Comparison of ENCODE assay signal across 1 cellular context in the genomic region with DNA sequence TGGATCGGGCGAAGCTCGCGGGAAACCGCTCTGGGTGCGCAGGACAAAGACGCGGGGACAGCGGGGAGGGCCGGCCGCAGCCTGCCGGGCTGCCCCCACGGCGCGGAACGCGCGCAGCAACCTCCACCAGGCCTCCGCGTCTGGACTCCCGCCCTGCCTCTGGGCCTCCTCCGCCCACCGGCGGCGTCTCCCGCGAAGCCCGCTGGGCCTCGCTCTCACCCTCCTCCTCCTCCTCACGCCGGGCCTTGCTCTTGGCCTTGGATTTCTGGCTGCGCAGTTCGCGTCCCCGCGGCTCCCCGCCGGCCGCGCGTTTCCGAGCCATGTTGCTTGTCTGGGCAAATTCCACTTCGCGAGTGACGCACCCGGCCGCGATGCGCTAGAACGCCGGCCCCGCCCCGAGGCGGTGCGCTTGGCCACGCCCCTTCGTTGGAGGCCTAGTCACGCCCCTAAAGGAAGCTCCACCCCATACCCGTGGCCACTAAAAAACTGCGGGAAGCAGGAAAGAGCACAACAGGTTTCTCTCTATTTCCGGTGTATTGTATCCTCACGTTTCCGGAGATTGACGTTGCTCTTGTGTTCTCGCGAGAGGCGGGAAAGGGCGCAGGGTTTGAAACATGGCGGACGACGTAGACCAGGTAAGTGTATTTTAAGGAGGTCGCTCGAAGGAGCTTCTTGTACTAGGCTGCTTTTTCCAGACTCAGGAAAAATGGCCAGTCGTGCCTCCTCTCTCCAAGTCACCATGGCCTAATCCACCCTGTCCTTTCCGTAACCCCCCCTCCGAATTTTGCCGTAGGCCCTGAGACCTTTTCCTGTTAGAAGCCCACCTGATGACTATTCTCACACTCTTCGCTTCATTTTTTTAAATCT.
TF ChIP-seq lines count a peak whose summit lies in the region.

A gene (plus strand): TSS at position 571 of the 867 bp plus-strand sequence. CDS start 44 bp downstream, at position 615.
A gene (minus strand): TSS at position 355 of the 867 bp plus-strand sequence. CDS start 33 bp downstream, at position 322.

TF ChIP-seq in HepG2, 621 proteins besides CTCF, POLR2A, EP300 and RAD21 (continued from another document and continues in another):
- TF ChIP-seq, protein P1, sequence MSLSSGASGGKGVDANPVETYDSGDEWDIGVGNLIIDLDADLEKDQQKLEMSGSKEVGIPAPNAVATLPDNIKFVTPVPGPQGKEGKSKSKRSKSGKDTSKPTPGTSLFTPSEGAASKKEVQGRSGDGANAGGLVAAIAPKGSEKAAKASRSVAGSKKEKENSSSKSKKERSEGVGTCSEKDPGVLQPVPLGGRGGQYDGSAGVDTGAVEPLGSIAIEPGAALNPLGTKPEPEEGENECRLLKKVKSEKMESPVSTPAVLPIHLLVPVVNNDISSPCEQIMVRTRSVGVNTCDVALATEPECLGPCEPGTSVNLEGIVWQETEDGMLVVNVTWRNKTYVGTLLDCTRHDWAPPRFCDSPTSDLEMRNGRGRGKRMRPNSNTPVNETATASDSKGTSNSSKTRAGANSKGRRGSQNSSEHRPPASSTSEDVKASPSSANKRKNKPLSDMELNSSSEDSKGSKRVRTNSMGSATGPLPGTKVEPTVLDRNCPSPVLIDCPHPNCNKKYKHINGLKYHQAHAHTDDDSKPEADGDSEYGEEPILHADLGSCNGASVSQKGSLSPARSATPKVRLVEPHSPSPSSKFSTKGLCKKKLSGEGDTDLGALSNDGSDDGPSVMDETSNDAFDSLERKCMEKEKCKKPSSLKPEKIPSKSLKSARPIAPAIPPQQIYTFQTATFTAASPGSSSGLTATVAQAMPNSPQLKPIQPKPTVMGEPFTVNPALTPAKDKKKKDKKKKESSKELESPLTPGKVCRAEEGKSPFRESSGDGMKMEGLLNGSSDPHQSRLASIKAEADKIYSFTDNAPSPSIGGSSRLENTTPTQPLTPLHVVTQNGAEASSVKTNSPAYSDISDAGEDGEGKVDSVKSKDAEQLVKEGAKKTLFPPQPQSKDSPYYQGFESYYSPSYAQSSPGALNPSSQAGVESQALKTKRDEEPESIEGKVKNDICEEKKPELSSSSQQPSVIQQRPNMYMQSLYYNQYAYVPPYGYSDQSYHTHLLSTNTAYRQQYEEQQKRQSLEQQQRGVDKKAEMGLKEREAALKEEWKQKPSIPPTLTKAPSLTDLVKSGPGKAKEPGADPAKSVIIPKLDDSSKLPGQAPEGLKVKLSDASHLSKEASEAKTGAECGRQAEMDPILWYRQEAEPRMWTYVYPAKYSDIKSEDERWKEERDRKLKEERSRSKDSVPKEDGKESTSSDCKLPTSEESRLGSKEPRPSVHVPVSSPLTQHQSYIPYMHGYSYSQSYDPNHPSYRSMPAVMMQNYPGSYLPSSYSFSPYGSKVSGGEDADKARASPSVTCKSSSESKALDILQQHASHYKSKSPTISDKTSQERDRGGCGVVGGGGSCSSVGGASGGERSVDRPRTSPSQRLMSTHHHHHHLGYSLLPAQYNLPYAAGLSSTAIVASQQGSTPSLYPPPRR (CRISPR knock-in tag; IDR thresholded peaks at IDR 0.05; ENCODE audit: borderline replicate concordance): 0 out of 2 replicates have a peak, but pooled peaks have one; percentile 18
- TF ChIP-seq BRD4 (CRISPR knock-in tag; IDR thresholded peaks at IDR 0.05): no peak
- TF ChIP-seq, protein P2, sequence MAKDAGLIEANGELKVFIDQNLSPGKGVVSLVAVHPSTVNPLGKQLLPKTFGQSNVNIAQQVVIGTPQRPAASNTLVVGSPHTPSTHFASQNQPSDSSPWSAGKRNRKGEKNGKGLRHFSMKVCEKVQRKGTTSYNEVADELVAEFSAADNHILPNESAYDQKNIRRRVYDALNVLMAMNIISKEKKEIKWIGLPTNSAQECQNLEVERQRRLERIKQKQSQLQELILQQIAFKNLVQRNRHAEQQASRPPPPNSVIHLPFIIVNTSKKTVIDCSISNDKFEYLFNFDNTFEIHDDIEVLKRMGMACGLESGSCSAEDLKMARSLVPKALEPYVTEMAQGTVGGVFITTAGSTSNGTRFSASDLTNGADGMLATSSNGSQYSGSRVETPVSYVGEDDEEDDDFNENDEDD (CRISPR knock-in tag; IDR thresholded peaks at IDR 0.05; ENCODE audit: borderline replicate concordance): peak; percentile 92
- no peak; the same call in 1 of the 2 replicates for TF ChIP-seq ZNF160 (CRISPR knock-in tag; IDR thresholded peaks at IDR 0.05)
- peak; percentile 28 for TF ChIP-seq ZNF781 (CRISPR knock-in tag; IDR thresholded peaks at IDR 0.05; ENCODE audit: borderline replicate concordance, not compliant biosample characterization)
- TF ChIP-seq HNF4G (IDR thresholded peaks at IDR 0.05; ENCODE audit: borderline replicate concordance, low read depth, low read length): peak; percentile 49; the same call in 1 of the 2 replicates
- no peak; the same call in 1 of the 2 replicates for TF ChIP-seq HNF4G (CRISPR knock-in tag; IDR thresholded peaks at IDR 0.05; ENCODE audit: borderline replicate concordance, low read depth)
- TF ChIP-seq, protein P3, sequence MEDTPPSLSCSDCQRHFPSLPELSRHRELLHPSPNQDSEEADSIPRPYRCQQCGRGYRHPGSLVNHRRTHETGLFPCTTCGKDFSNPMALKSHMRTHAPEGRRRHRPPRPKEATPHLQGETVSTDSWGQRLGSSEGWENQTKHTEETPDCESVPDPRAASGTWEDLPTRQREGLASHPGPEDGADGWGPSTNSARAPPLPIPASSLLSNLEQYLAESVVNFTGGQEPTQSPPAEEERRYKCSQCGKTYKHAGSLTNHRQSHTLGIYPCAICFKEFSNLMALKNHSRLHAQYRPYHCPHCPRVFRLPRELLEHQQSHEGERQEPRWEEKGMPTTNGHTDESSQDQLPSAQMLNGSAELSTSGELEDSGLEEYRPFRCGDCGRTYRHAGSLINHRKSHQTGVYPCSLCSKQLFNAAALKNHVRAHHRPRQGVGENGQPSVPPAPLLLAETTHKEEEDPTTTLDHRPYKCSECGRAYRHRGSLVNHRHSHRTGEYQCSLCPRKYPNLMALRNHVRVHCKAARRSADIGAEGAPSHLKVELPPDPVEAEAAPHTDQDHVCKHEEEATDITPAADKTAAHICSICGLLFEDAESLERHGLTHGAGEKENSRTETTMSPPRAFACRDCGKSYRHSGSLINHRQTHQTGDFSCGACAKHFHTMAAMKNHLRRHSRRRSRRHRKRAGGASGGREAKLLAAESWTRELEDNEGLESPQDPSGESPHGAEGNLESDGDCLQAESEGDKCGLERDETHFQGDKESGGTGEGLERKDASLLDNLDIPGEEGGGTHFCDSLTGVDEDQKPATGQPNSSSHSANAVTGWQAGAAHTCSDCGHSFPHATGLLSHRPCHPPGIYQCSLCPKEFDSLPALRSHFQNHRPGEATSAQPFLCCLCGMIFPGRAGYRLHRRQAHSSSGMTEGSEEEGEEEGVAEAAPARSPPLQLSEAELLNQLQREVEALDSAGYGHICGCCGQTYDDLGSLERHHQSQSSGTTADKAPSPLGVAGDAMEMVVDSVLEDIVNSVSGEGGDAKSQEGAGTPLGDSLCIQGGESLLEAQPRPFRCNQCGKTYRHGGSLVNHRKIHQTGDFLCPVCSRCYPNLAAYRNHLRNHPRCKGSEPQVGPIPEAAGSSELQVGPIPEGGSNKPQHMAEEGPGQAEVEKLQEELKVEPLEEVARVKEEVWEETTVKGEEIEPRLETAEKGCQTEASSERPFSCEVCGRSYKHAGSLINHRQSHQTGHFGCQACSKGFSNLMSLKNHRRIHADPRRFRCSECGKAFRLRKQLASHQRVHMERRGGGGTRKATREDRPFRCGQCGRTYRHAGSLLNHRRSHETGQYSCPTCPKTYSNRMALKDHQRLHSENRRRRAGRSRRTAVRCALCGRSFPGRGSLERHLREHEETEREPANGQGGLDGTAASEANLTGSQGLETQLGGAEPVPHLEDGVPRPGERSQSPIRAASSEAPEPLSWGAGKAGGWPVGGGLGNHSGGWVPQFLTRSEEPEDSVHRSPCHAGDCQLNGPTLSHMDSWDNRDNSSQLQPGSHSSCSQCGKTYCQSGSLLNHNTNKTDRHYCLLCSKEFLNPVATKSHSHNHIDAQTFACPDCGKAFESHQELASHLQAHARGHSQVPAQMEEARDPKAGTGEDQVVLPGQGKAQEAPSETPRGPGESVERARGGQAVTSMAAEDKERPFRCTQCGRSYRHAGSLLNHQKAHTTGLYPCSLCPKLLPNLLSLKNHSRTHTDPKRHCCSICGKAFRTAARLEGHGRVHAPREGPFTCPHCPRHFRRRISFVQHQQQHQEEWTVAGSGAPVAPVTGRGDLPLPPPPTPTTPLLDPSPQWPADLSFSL (CRISPR knock-in tag; IDR thresholded peaks at IDR 0.05): no peak
- TF ChIP-seq, protein P4, sequence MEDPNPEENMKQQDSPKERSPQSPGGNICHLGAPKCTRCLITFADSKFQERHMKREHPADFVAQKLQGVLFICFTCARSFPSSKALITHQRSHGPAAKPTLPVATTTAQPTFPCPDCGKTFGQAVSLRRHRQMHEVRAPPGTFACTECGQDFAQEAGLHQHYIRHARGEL (CRISPR knock-in tag; IDR thresholded peaks at IDR 0.05): no peak
- TF ChIP-seq ZKSCAN5 (CRISPR knock-in tag; IDR thresholded peaks at IDR 0.05): no peak
- no peak for TF ChIP-seq POLR2AphosphoS2 (IDR thresholded peaks at IDR 0.05; ENCODE audit: low read depth, low read length)
- no peak for TF ChIP-seq PHB2 (IDR thresholded peaks at IDR 0.05; ENCODE audit: partially characterized antibody)
- TF ChIP-seq NFATC3 (CRISPR knock-in tag; IDR thresholded peaks at IDR 0.05): no peak
- peak; percentile 73; the same call in 1 of the 2 replicates for TF ChIP-seq SP1 (IDR thresholded peaks at IDR 0.05)
- TF ChIP-seq SP1 (CRISPR knock-in tag; IDR thresholded peaks at IDR 0.05): peak; percentile 87
- peak; percentile 91 for TF ChIP-seq NRL (CRISPR knock-in tag; IDR thresholded peaks at IDR 0.05; ENCODE audit: borderline replicate concordance)
- no peak for TF ChIP-seq HMG20A (CRISPR knock-in tag; IDR thresholded peaks at IDR 0.05; ENCODE audit: borderline replicate concordance)
- TF ChIP-seq SAP130 (CRISPR knock-in tag; IDR thresholded peaks at IDR 0.05; ENCODE audit: low read depth): peak; percentile 98
- TF ChIP-seq SETDB1 (CRISPR knock-in tag; IDR thresholded peaks at IDR 0.05; ENCODE audit: borderline replicate concordance): no peak
- TF ChIP-seq, protein P5, sequence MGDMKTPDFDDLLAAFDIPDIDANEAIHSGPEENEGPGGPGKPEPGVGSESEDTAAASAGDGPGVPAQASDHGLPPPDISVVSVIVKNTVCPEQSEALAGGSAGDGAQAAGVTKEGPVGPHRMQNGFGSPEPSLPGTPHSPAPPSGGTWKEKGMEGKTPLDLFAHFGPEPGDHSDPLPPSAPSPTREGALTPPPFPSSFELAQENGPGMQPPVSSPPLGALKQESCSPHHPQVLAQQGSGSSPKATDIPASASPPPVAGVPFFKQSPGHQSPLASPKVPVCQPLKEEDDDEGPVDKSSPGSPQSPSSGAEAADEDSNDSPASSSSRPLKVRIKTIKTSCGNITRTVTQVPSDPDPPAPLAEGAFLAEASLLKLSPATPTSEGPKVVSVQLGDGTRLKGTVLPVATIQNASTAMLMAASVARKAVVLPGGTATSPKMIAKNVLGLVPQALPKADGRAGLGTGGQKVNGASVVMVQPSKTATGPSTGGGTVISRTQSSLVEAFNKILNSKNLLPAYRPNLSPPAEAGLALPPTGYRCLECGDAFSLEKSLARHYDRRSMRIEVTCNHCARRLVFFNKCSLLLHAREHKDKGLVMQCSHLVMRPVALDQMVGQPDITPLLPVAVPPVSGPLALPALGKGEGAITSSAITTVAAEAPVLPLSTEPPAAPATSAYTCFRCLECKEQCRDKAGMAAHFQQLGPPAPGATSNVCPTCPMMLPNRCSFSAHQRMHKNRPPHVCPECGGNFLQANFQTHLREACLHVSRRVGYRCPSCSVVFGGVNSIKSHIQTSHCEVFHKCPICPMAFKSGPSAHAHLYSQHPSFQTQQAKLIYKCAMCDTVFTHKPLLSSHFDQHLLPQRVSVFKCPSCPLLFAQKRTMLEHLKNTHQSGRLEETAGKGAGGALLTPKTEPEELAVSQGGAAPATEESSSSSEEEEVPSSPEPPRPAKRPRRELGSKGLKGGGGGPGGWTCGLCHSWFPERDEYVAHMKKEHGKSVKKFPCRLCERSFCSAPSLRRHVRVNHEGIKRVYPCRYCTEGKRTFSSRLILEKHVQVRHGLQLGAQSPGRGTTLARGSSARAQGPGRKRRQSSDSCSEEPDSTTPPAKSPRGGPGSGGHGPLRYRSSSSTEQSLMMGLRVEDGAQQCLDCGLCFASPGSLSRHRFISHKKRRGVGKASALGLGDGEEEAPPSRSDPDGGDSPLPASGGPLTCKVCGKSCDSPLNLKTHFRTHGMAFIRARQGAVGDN (CRISPR knock-in tag; IDR thresholded peaks at IDR 0.05): peak; percentile 94
- TF ChIP-seq IRX3 (CRISPR knock-in tag; IDR thresholded peaks at IDR 0.05; ENCODE audit: borderline replicate concordance, low read depth): peak; percentile 34; the same call in 1 of the 2 replicates
- 0 out of 2 replicates have a peak, but pooled peaks have one; percentile 38 for TF ChIP-seq ZMYM3 (CRISPR knock-in tag; IDR thresholded peaks at IDR 0.05)
- TF ChIP-seq GABPB1 (CRISPR knock-in tag; IDR thresholded peaks at IDR 0.05): peak; percentile 90
- no peak for TF ChIP-seq MAFK (conservative IDR thresholded peaks at IDR 0.05 in 1 of 2, IDR thresholded peaks at IDR 0.05 in 1 of 2; ENCODE audit: low read length in 2 of 2)
- TF ChIP-seq ELF3 (CRISPR knock-in tag; IDR thresholded peaks at IDR 0.05): peak; percentile 87
- peak; percentile 84 for TF ChIP-seq FOXK2 (IDR thresholded peaks at IDR 0.05)
- no peak for TF ChIP-seq SUZ12 (IDR thresholded peaks at IDR 0.05; ENCODE audit: low read depth, low read length)
- TF ChIP-seq ZFP36L1 (CRISPR knock-in tag; IDR thresholded peaks at IDR 0.05): peak; percentile 12; the same call in 1 of the 2 replicates
- TF ChIP-seq ZFY (CRISPR knock-in tag; IDR thresholded peaks at IDR 0.05): peak; percentile 98
- TF ChIP-seq, protein P6, sequence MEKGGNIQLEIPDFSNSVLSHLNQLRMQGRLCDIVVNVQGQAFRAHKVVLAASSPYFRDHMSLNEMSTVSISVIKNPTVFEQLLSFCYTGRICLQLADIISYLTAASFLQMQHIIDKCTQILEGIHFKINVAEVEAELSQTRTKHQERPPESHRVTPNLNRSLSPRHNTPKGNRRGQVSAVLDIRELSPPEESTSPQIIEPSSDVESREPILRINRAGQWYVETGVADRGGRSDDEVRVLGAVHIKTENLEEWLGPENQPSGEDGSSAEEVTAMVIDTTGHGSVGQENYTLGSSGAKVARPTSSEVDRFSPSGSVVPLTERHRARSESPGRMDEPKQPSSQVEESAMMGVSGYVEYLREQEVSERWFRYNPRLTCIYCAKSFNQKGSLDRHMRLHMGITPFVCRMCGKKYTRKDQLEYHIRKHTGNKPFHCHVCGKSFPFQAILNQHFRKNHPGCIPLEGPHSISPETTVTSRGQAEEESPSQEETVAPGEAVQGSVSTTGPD (CRISPR knock-in tag; IDR thresholded peaks at IDR 0.05): no peak
- no peak for TF ChIP-seq SRSF4 (IDR thresholded peaks at IDR 0.05; ENCODE audit: low read depth, low read length, poor library complexity, severe bottlenecking)
- TF ChIP-seq WIZ (CRISPR knock-in tag; IDR thresholded peaks at IDR 0.05): no peak
- no peak for TF ChIP-seq ZNF629 (CRISPR knock-in tag; conservative IDR thresholded peaks at IDR 0.05)
- TF ChIP-seq ETV5 (CRISPR knock-in tag; IDR thresholded peaks at IDR 0.05; ENCODE audit: borderline replicate concordance): peak; percentile 93
- TF ChIP-seq, protein P7, sequence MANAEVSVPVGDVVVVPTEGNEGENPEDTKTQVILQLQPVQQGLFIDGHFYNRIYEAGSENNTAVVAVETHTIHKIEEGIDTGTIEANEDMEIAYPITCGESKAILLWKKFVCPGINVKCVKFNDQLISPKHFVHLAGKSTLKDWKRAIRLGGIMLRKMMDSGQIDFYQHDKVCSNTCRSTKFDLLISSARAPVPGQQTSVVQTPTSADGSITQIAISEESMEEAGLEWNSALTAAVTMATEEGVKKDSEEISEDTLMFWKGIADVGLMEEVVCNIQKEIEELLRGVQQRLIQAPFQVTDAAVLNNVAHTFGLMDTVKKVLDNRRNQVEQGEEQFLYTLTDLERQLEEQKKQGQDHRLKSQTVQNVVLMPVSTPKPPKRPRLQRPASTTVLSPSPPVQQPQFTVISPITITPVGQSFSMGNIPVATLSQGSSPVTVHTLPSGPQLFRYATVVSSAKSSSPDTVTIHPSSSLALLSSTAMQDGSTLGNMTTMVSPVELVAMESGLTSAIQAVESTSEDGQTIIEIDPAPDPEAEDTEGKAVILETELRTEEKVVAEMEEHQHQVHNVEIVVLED (CRISPR knock-in tag; IDR thresholded peaks at IDR 0.05; ENCODE audit: borderline replicate concordance): peak; percentile 91
